ENCODE assay signal across 25 cellular contexts in the genomic region with DNA sequence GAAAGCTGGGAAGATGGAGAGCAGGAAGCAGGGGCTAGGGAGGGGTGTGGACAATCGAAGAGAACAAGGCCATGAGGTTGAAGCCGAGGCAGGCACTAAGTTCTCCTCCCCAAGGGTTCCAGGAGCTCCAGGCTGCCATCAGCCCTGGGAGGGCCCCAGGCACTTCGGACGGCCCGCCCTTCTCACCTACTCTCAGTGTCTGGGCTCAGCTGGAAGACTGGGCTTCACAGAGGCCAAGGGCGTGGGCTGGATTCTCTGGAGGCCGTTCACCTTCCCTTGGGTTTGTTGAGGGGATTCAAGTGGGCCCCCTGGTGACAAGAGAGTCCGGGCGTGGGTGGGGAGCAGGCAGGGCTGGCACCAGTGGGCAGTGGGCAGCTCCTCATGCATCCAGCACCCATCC.
"Had no signal": no experiment of that assay in that cellular context is flagged by ENCODE, and none has a peak within 500 bp of the region (broad histone marks: within the 10 kb centered on the region; RNA-seq: fewer than 3 reads in every experiment).

No MANE protein-coding gene starts in this region.

- H3K4me3 Mint-ChIP-seq: activated T-helper 1 cell treated with anti-CD3 and anti-CD28 coated beads, Interleukin-12 subunit alpha, Interleukin-12 subunit beta, Interleukin-2, Interleukin-4 antibody, amounts not matched to agents 30 ng/mL and 10 ng/mL and 1 ng/mL, durations not matched to agents 14 hours and 24 hours and 36 hours; naive B cell; T-helper 1 cell treated with Interleukin-12 subunit alpha and Interleukin-12 subunit beta and Interleukin-4 antibody, amounts not matched to agents 30 μg/mL and 1 μg/mL, for 36 hours had no signal

- H3K4me1 ChIP-seq: esophagus squamous epithelium had no signal

- H3K36me3 ChIP-seq: brain microvascular endothelial cell, esophagus squamous epithelium, tibial nerve, WERI-Rb-1 had no signal

- H3K27me3 ChIP-seq: brain microvascular endothelial cell had no signal

- H3K4me3 ChIP-seq: esophagus squamous epithelium, tibial nerve had no signal

- H3K27ac ChIP-seq: brain microvascular endothelial cell, epithelial cell of prostate, esophagus squamous epithelium, tibial nerve, WERI-Rb-1 had no signal

- H3K4me1 Mint-ChIP-seq: naive B cell had no signal

- H3K27ac Mint-ChIP-seq: activated T-helper 1 cell treated with anti-CD3 and anti-CD28 coated beads, Interleukin-12 subunit alpha, Interleukin-12 subunit beta, Interleukin-2, Interleukin-4 antibody, amounts not matched to agents 30 ng/mL and 10 ng/mL and 1 ng/mL, durations not matched to agents 14 hours and 24 hours and 36 hours; naive B cell; T-helper 1 cell treated with Interleukin-12 subunit alpha and Interleukin-12 subunit beta and Interleukin-4 antibody, amounts not matched to agents 30 μg/mL and 1 μg/mL, for 36 hours had no signal

- ATAC-seq: activated CD4-positive, CD25-positive, alpha-beta regulatory T cell treated with anti-CD3 and anti-CD28 coated beads, Interleukin-2, amount 50 U/mL, for 24 hours had no signal

- DNase-seq: activated CD4-positive, alpha-beta T cell treated with anti-CD3 and anti-CD28 coated beads for 48 hours; activated CD4-positive, alpha-beta T cell treated with anti-CD3 and anti-CD28 coated beads, Interleukin-2, amount 50 U/mL, for 48 hours; activated CD8-positive, alpha-beta memory T cell treated with anti-CD3 and anti-CD28 coated beads, Interleukin-2, amount 50 U/mL, for 4 hours; activated gamma-delta T cell treated with Interleukin-2 at 50 U/mL for 16 hours; activated naive CD4-positive, alpha-beta T cell treated with anti-CD3 and anti-CD28 coated beads, Interleukin-2, amount 50 U/mL, for 16 hours; activated T-cell treated with anti-CD3 and anti-CD28 coated beads, Interleukin-2, amount 50 U/mL, for 1 hour; amniotic stem cell; brain microvascular endothelial cell; caudate nucleus; cortex of kidney; esophagus squamous epithelium; left ventricle myocardium superior; mammary epithelial cell; naive B cell; retina; stimulated activated CD4-positive, alpha-beta T cell treated with anti-CD3 and anti-CD28 coated beads, Interleukin-2, amount 100 ng/mL, for 48 hours; stimulated activated naive CD4-positive, alpha-beta T cell treated with Interleukin-2 at 50 U/mL for 16 hours; SW 1271; T-helper 9 cell; WERI-Rb-1 had no signal
